8 cellular contexts compared by ENCODE assay signal in the genomic region with DNA sequence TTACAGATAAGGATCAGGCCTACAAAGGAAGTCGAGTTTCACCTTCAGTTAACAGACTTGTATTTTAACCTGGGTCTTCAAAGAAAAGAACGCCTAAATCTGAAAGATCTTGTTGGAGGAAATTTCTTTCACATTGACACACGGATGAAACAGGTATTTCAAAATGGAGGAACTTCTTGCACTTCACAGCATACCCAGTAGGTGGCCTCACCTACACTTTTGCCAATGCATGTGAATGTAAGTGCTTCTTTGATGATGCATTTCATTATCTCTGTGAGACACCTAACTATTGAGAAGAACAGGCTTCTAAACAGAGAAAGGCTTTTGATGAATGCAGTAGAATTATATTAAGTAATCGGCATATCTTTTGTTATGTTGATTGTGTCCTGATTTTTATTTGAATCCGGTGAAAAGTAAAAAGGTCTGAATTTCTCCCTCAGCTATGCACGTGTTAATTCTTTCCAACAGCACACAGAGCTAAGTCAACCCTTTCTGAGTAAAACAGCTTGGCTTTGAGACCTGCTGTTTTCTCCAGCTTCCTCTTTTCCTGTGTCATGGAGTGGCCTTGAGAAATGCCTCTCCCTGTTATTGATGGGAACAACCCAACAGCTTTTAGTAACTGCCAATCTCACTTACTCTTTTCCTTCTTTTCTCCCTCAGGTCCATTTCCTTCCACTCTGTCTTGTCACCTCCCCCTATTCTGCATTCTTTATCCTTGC.
DNase-seq lines count a peak whose midpoint lies in the region; ATAC-seq, FAIRE-seq and TF ChIP-seq lines count a peak whose summit lies in the region.

No MANE protein-coding gene starts in this region.

- H3K27ac Mint-ChIP-seq in activated CD4-positive, alpha-beta T cell treated with anti-CD3 and anti-CD28 coated beads, Interleukin-2, amount 10 ng/mL, durations not matched to agents 24 days and 14 days, result no peak overlapping the region

- H3K4me3 ChIP-seq in fibroblast of pulmonary artery (replicated peaks; ENCODE audit: low read depth, low read length), result no peak overlapping the region
- H3K4me3 ChIP-seq in small intestine (ENCODE audit: low read depth in 1 of 2, low read length in 2 of 2), result no peak overlapping the region

- no peaks in the 10 kb centered on the region for H3K9me3 Mint-ChIP-seq in activated CD4-positive, alpha-beta T cell treated with anti-CD3 and anti-CD28 coated beads, Interleukin-2, amount 10 ng/mL, durations not matched to agents 24 days and 14 days

- ATAC-seq in GM21390 (IDR thresholded peaks at IDR 0.05; ENCODE audit: unreplicated experiment) (peak; percentile 97), HG03521 (IDR thresholded peaks at IDR 0.05; ENCODE audit: unreplicated experiment) (peak; percentile 91)

- no peaks in the 10 kb centered on the region for H3K4me1 Mint-ChIP-seq in activated CD4-positive, alpha-beta T cell treated with anti-CD3 and anti-CD28 coated beads, Interleukin-2, amount 10 ng/mL, durations not matched to agents 24 days and 14 days

- H3K27me3 ChIP-seq in small intestine (ENCODE audit: control insufficient read depth in 2 of 2, insufficient read depth in 2 of 2, low read length in 2 of 2), result no peaks in the 10 kb centered on the region

- intact Hi-C loops in activated CD4-positive, alpha-beta T cell treated with anti-CD3 and anti-CD28 coated beads, Interleukin-2, amount 10 ng/mL, durations not matched to agents 24 days and 14 days (cut with micrococcal nuclease), result no loop called here

- no peak overlapping the region for H3K4me3 Mint-ChIP-seq in activated CD4-positive, alpha-beta T cell treated with anti-CD3 and anti-CD28 coated beads, Interleukin-2, amount 10 ng/mL, durations not matched to agents 24 days and 14 days

- WGBS in small intestine, 3 donors, result 38 to 40% (median 38%) methylated on average over 6 of the region's 6 CpGs

- no peak overlapping the region for H3K27ac ChIP-seq in small intestine (ENCODE audit: low read depth in 1 of 2, low read length in 1 of 2)

- peak; percentile 83 for TF ChIP-seq CTCF in fibroblast of pulmonary artery (IDR thresholded peaks at IDR 0.05; ENCODE audit: low read length, missing control alignments)

- H3K9me3 ChIP-seq in small intestine (ENCODE audit: control insufficient read depth, low read depth), result no peaks in the 10 kb centered on the region

- no peaks in the 10 kb centered on the region for H3K36me3 ChIP-seq in small intestine (ENCODE audit: control insufficient read depth in 2 of 2, insufficient read depth in 2 of 2, low read length in 2 of 2)

- peak; percentile 18 for FAIRE-seq in RCC 7860 (lab: Jason Lieb, UNC)
- FAIRE-seq in small intestine (lab: Jason Lieb, UNC), result no peak

- no peaks in the 10 kb centered on the region for H3K4me1 ChIP-seq in small intestine (ENCODE audit: control insufficient read depth in 2 of 2, insufficient read depth in 1 of 2, low read depth in 1 of 2, low read length in 1 of 2)

- H3K27me3 Mint-ChIP-seq in activated CD4-positive, alpha-beta T cell treated with anti-CD3 and anti-CD28 coated beads, Interleukin-2, amount 10 ng/mL, durations not matched to agents 24 days and 14 days, result no peaks in the 10 kb centered on the region

- no peaks in the 10 kb centered on the region for H3K36me3 Mint-ChIP-seq in activated CD4-positive, alpha-beta T cell treated with anti-CD3 and anti-CD28 coated beads, Interleukin-2, amount 10 ng/mL, durations not matched to agents 24 days and 14 days (ENCODE audit: low read depth)

- peak; percentile 71 for DNase-seq in activated CD4-positive, alpha-beta T cell treated with anti-CD3 and anti-CD28 coated beads, Interleukin-2, amount 10 ng/mL, durations not matched to agents 24 days and 14 days
- DNase-seq in activated CD4-positive, alpha-beta T cell treated with anti-CD3 and anti-CD28 coated beads, Interleukin-2, amount 50 U/mL, for 1 hour, result no peak
- DNase-seq in RCC 7860 (ENCODE audit: low spot score) (peak; percentile 25), fibroblast of pulmonary artery (ENCODE audit: low read depth) (peak; percentile 59), small intestine (peak; percentile 43), GM19240 (ENCODE audit: insufficient read length, low spot score) (no peak)

Comparison
In these comparisons a context has a peak if more than half of its experiments do, and no peak if none do; other contexts are left out.
1. DNase-seq: peak in activated CD4-positive, alpha-beta T cell treated with anti-CD3 and anti-CD28 coated beads, Interleukin-2, amount 10 ng/mL, durations not matched to agents 24 days and 14 days (single experiment), RCC 7860 (single experiment), fibroblast of pulmonary artery (single experiment) and small intestine (single experiment); none in activated CD4-positive, alpha-beta T cell treated with anti-CD3 and anti-CD28 coated beads, Interleukin-2, amount 50 U/mL, for 1 hour (single experiment) and GM19240 (single experiment).